Comparison of ENCODE assay signal across 17 cellular contexts in genomic region chr5:56683733-56684132, GRCh38.
A peak's percentile ranks its signal among the peaks of the same experiment; 100 is the strongest.
DNase-seq lines count a peak whose midpoint lies in the region; ATAC-seq, FAIRE-seq and TF ChIP-seq lines count a peak whose summit lies in the region.
"Had no signal": no experiment of that assay in that cellular context is flagged by ENCODE, and none has a peak within 500 bp of the region (broad histone marks: within the 10 kb centered on the region; RNA-seq: fewer than 3 reads in every experiment).

No MANE protein-coding gene starts in this region.

- H3K9ac ChIP-seq in HepG2 (ENCODE audit: insufficient read depth, low read depth, low read length): no peak overlapping the region

- H4K20me1 ChIP-seq in HepG2 (ENCODE audit: insufficient read depth, low read length): no peaks in the 10 kb centered on the region

- no peaks in the 10 kb centered on the region for H3K27me3 Mint-ChIP-seq in memory B cell
- H3K27me3 Mint-ChIP-seq in activated naive CD8-positive, alpha-beta T cell treated with anti-CD3 and anti-CD28 coated beads, Interleukin-2, amount 50 U/mL, for 24 hours: no peaks in the 10 kb centered on the region
- no peaks in the 10 kb centered on the region for H3K27me3 Mint-ChIP-seq in nephron progenitor cell (ENCODE audit: low read depth, poor library complexity)

- ATAC-seq in HepG2: no peak
- ATAC-seq in right lobe of liver: no peak
- ATAC-seq in memory B cell (ENCODE audit: low read depth): no peak
- no peak for ATAC-seq in activated naive CD8-positive, alpha-beta T cell treated with anti-CD3 and anti-CD28 coated beads, Interleukin-2, amount 50 U/mL, for 24 hours
- ATAC-seq: GM23338 had no signal

- H3K4me1 Mint-ChIP-seq in memory B cell (peaks cover 47% of the 10 kb centered on the region), nephron progenitor cell (peaks cover 22% of the 10 kb centered on the region)
- peaks cover 45% of the 10 kb centered on the region for H3K4me1 Mint-ChIP-seq in activated naive CD8-positive, alpha-beta T cell treated with anti-CD3 and anti-CD28 coated beads, Interleukin-2, amount 50 U/mL, for 24 hours

- intact Hi-C loops in HepG2 (cut with micrococcal nuclease; ENCODE audit: unreplicated experiment) (no loop called here), right lobe of liver (cut with DNase I) (no loop called here)

- H3K79me2 ChIP-seq in HepG2 (ENCODE audit: insufficient read depth, low read length): no peaks in the 10 kb centered on the region

- no peak for FAIRE-seq in HepG2 (lab: Jason Lieb, UNC)
- FAIRE-seq: GM12891 had no signal

- in situ Hi-C loops in HepG2 (cut with HindIII; ENCODE audit: extremely low pct_ligation_motif_present, low pct_unique_long_range_greater_than_20kb): no loop called here

- TF ChIP-seq POLR2A in HepG2 (IDR thresholded peaks at IDR 0.05; ENCODE audit: insufficient read depth in 1 of 2, low read depth in 2 of 2, low read length in 2 of 2): no peak
- TF ChIP-seq POLR2A in right lobe of liver (IDR thresholded peaks at IDR 0.05): no peak

- DNase-seq in HepG2 (ENCODE audit: low spot score) (no peak), right lobe of liver (no peak), RPMI8226 (peak; percentile 21), memory B cell (ENCODE audit: low spot score in 2 of 2) (no peak), RWPE1 (ENCODE audit: low spot score) (no peak), nephron progenitor cell (no peak)
- DNase-seq in activated naive CD8-positive, alpha-beta T cell treated with anti-CD3 and anti-CD28 coated beads, Interleukin-2, amount 50 U/mL, for 24 hours: no peak
- no peak for DNase-seq in stimulated activated CD4-positive, alpha-beta T cell treated with anti-CD3 and anti-CD28 coated beads, Interleukin-1b, Interleukin-23, amount 100 ng/mL, for 48 hours
- DNase-seq: ACHN, Calu3, DMS79, H7, IMR-90 had no signal

- TF ChIP-seq RAD21 in HepG2 (CRISPR knock-in tag; IDR thresholded peaks at IDR 0.05): no peak

- no peak overlapping the region for H3K4me3 ChIP-seq in HepG2 (replicated peaks in 1 of 3; ENCODE audit: insufficient read depth in 1 of 3, low read depth in 2 of 3, low read length in 3 of 3)
- no peak overlapping the region for H3K4me3 ChIP-seq in right lobe of liver
- H3K4me3 ChIP-seq: GM23338 had no signal

- H3K36me3 ChIP-seq in HepG2 (replicated peaks in 1 of 2; ENCODE audit: control insufficient read depth in 1 of 2, insufficient read depth in 2 of 2, low read length in 2 of 2) (no peaks in the 10 kb centered on the region), right lobe of liver (no peaks in the 10 kb centered on the region)

- H3K9me3 ChIP-seq in HepG2 (ENCODE audit: low read length): no peaks in the 10 kb centered on the region
- H3K9me3 ChIP-seq in right lobe of liver: no peaks in the 10 kb centered on the region

- peaks cover 26% of the 10 kb centered on the region for H3K4me1 ChIP-seq in HepG2 (ENCODE audit: insufficient read depth, low read length)
- H3K4me1 ChIP-seq in right lobe of liver: no peaks in the 10 kb centered on the region

- H3K36me3 Mint-ChIP-seq in memory B cell: peaks cover 3% of the 10 kb centered on the region
- no peaks in the 10 kb centered on the region for H3K36me3 Mint-ChIP-seq in activated naive CD8-positive, alpha-beta T cell treated with anti-CD3 and anti-CD28 coated beads, Interleukin-2, amount 50 U/mL, for 24 hours (ENCODE audit: low read depth)
- no peaks in the 10 kb centered on the region for H3K36me3 Mint-ChIP-seq in nephron progenitor cell (ENCODE audit: low read depth)

- H3K4me3 Mint-ChIP-seq in memory B cell (no peak overlapping the region), nephron progenitor cell (no peak overlapping the region)
- no peak overlapping the region for H3K4me3 Mint-ChIP-seq in activated naive CD8-positive, alpha-beta T cell treated with anti-CD3 and anti-CD28 coated beads, Interleukin-2, amount 50 U/mL, for 24 hours
- H3K4me3 Mint-ChIP-seq: GM23338 had no signal

- TF ChIP-seq EP300 in HepG2 (IDR thresholded peaks at IDR 0.05; ENCODE audit: low read depth in 2 of 2, low read length in 2 of 2) (no peak), HepG2 (CRISPR knock-in tag; IDR thresholded peaks at IDR 0.05; ENCODE audit: borderline replicate concordance) (no peak)

- TF ChIP-seq CTCF in HepG2 (CRISPR knock-in tag; IDR thresholded peaks at IDR 0.05): no peak
- TF ChIP-seq CTCF in right lobe of liver (IDR thresholded peaks at IDR 0.05): no peak
- TF ChIP-seq CTCF in RWPE1 (conservative IDR thresholded peaks at IDR 0.05; ENCODE audit: low read depth): no peak
- no peak for TF ChIP-seq CTCF in nephron progenitor cell (IDR thresholded peaks at IDR 0.05)

- H3K4me2 ChIP-seq in HepG2 (ENCODE audit: low read depth, low read length): no peak overlapping the region
- H3K4me2 ChIP-seq: GM23338 had no signal

- no TSS peak for BruUV-seq in HepG2 (replicated peaks; lab: Mats Ljungman, UMichigan)

- H2AFZ ChIP-seq in HepG2 (ENCODE audit: low read length): no peak overlapping the region

- H3K27ac Mint-ChIP-seq in memory B cell (peak overlapping the region; percentile 89), nephron progenitor cell (no peak overlapping the region)
- H3K27ac Mint-ChIP-seq in activated naive CD8-positive, alpha-beta T cell treated with anti-CD3 and anti-CD28 coated beads, Interleukin-2, amount 50 U/mL, for 24 hours: no peak overlapping the region
- H3K27ac Mint-ChIP-seq: GM23338 had no signal

- H3K27me3 ChIP-seq in HepG2 (ENCODE audit: control insufficient read depth in 1 of 2, insufficient read depth in 2 of 2, low read length in 2 of 2): no peaks in the 10 kb centered on the region
- H3K27me3 ChIP-seq in right lobe of liver: no peaks in the 10 kb centered on the region

- WGBS in HepG2 (ENCODE audit: low lambda C conversion rate): 38% methylated on average over 2 of the region's 2 CpGs
- WGBS in right lobe of liver (ENCODE audit: insufficient coverage, low coverage, low lambda C conversion rate, missing lambda C conversion rate): 100% methylated on average over 1 of the region's 2 CpGs

- POLR2A ChIA-PET in HepG2 (lab: Yijun Ruan, JAX): no interaction called here
- POLR2A ChIA-PET in RWPE1 (lab: Yijun Ruan, JAX; ENCODE audit: low non-redundant PET): no interaction called here

- H3K9me3 Mint-ChIP-seq in memory B cell (peaks cover 6% of the 10 kb centered on the region), nephron progenitor cell (no peaks in the 10 kb centered on the region)
- no peaks in the 10 kb centered on the region for H3K9me3 Mint-ChIP-seq in activated naive CD8-positive, alpha-beta T cell treated with anti-CD3 and anti-CD28 coated beads, Interleukin-2, amount 50 U/mL, for 24 hours
- H3K9me3 Mint-ChIP-seq: GM23338 had no signal

- CTCF ChIA-PET in HepG2 (lab: Yijun Ruan, JAX; ENCODE audit: low intra/inter-chr PET ratio, low total read pairs): no interaction called here
- CTCF ChIA-PET in RWPE1 (lab: Yijun Ruan, JAX): interaction anchor here (0.6 kb wide), 1 partner anchor 237 kb away, joined by 3 read pairs; no protein-coding TSS in a partner anchor

- no peak overlapping the region for H3K27ac ChIP-seq in HepG2 (ENCODE audit: extremely low read length, insufficient read depth, low read length)
- no peak overlapping the region for H3K27ac ChIP-seq in right lobe of liver
- H3K27ac ChIP-seq in RWPE1: no peak overlapping the region
- H3K27ac ChIP-seq: 22Rv1, C4-2B had no signal

TF ChIP-seq in HepG2, 621 proteins besides CTCF, POLR2A, EP300 and RAD21:
- TF ChIP-seq ZNF451 (CRISPR knock-in tag; IDR thresholded peaks at IDR 0.05) (no peak), ZNF614 (CRISPR knock-in tag; IDR thresholded peaks at IDR 0.05; ENCODE audit: borderline replicate concordance) (no peak), PCBP2 (optimal IDR thresholded peaks at IDR 0.05; ENCODE audit: low read depth, low read length, poor library complexity, severe bottlenecking) (no peak), ZNF12 (CRISPR knock-in tag; IDR thresholded peaks at IDR 0.05) (0 out of 2 replicates have a peak, but pooled peaks have one; percentile 70), ZNF564 (CRISPR knock-in tag; IDR thresholded peaks at IDR 0.05) (peak; percentile 90; the same call in 1 of the 2 replicates), NBN (conservative IDR thresholded peaks at IDR 0.05) (no peak), RFX1 (IDR thresholded peaks at IDR 0.05) (no peak)
- TF ChIP-seq, protein P1, sequence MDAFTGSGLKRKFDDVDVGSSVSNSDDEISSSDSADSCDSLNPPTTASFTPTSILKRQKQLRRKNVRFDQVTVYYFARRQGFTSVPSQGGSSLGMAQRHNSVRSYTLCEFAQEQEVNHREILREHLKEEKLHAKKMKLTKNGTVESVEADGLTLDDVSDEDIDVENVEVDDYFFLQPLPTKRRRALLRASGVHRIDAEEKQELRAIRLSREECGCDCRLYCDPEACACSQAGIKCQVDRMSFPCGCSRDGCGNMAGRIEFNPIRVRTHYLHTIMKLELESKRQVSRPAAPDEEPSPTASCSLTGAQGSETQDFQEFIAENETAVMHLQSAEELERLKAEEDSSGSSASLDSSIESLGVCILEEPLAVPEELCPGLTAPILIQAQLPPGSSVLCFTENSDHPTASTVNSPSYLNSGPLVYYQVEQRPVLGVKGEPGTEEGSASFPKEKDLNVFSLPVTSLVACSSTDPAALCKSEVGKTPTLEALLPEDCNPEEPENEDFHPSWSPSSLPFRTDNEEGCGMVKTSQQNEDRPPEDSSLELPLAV (CRISPR knock-in tag; conservative IDR thresholded peaks at IDR 0.05; ENCODE audit: low read depth): no peak
TF ChIP-seq in HepG2: peak in this region for 2.
